17 cellular contexts compared by ENCODE assay signal in the genomic region with DNA sequence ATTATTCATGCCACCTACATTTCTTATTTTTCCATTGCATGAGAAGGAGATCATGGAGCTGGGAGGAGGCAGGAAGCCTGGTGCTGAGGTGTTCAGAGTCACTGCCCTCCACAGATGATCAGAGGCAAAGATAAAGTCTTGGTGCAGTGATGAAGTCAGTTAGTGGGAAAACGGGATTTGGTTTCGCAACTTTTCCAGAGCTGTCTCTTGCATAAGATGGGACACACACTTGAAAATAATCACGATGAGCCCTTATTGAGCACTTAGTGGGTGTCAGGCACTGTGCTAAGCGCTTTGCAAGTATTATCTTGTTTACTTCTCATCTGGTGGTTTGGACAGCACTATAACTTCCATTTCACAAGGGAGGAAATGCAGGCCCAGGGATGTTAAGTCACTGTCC.
DNase-seq lines count a peak whose midpoint lies in the region; ATAC-seq and TF ChIP-seq lines count a peak whose summit lies in the region.
"Had no signal": no experiment of that assay in that cellular context is flagged by ENCODE, and none has a peak within 500 bp of the region (broad histone marks: within the 10 kb centered on the region; RNA-seq: fewer than 3 reads in every experiment).

No MANE protein-coding gene starts in this region.

- TF ChIP-seq POLR2A in adrenal gland (IDR thresholded peaks at IDR 0.05) (no peak), gastrocnemius medialis (IDR thresholded peaks at IDR 0.05) (no peak)

- no peaks in the 10 kb centered on the region for H3K36me3 ChIP-seq in adrenal gland (replicated peaks in 1 of 2)
- H3K36me3 ChIP-seq in gastrocnemius medialis, result no peaks in the 10 kb centered on the region
- H3K36me3 ChIP-seq: neutrophil, spleen had no signal

- TF ChIP-seq CTCF in adrenal gland (IDR thresholded peaks at IDR 0.05) (no peak), fibroblast of villous mesenchyme (IDR thresholded peaks at IDR 0.05; ENCODE audit: insufficient read depth, low read depth, low read length) (no peak), gastrocnemius medialis (IDR thresholded peaks at IDR 0.05 in 4 of 5, conservative IDR thresholded peaks at IDR 0.05 in 1 of 5) (no peak), type B pancreatic cell (conservative IDR thresholded peaks at IDR 0.05) (no peak)

- no peaks in the 10 kb centered on the region for H3K4me1 Mint-ChIP-seq in T-helper 2 cell treated with Interferon-gamma antibody and Interleukin-4, amounts not matched to agents 5 μg/mL and 100 μg/mL, for 36 hours (ENCODE audit: low read depth)
- peaks cover 31% of the 10 kb centered on the region for H3K4me1 Mint-ChIP-seq in type B pancreatic cell (ENCODE audit: unreplicated experiment)

- peak overlapping the region in 4 of 5 donors; percentile 14 to 85 (median 69) for H3K27ac ChIP-seq in adrenal gland
- peak overlapping the region in 1 of 4 donors; percentile 47 for H3K27ac ChIP-seq in gastrocnemius medialis
- H3K27ac ChIP-seq: neutrophil had no signal

- H3K27me3 Mint-ChIP-seq in T-helper 2 cell treated with Interferon-gamma antibody and Interleukin-4, amounts not matched to agents 5 μg/mL and 100 μg/mL, for 36 hours (ENCODE audit: low read depth), result peaks cover 13% of the 10 kb centered on the region
- no peaks in the 10 kb centered on the region for H3K27me3 Mint-ChIP-seq in type B pancreatic cell

- ATAC-seq in gastrocnemius medialis (peak; percentile 66 to 69), GM21737 (IDR thresholded peaks at IDR 0.05; ENCODE audit: unreplicated experiment) (no peak)

- H3K27me3 ChIP-seq in adrenal gland, result no peaks in the 10 kb centered on the region
- H3K27me3 ChIP-seq in gastrocnemius medialis, result no peaks in the 10 kb centered on the region
- H3K27me3 ChIP-seq: spleen had no signal

- DNase-seq in HCEC 1CT (peak; percentile 48), adrenal gland (peak in 4 of 7 donors; percentile 37 to 65 (median 50)), fibroblast of villous mesenchyme (ENCODE audit: low read depth) (peak; percentile 97), gastrocnemius medialis (peak; percentile 16 to 42), dermis blood vessel endothelial cell (no peak), type B pancreatic cell (ENCODE audit: extremely low spot score, unreplicated experiment) (no peak)
- DNase-seq in T-helper 2 cell treated with Interferon-gamma antibody and Interleukin-4, amounts not matched to agents 5 μg/mL and 100 μg/mL, for 36 hours (ENCODE audit: low spot score), result no peak
- DNase-seq: anterior cingulate cortex; CD4-positive, alpha-beta T cell; NCI-H187 treated with DMSO at 0.1 percent for 48 hours; NCI-H526; OCI-M1; spleen had no signal

- H3K4me3 Mint-ChIP-seq in T-helper 2 cell treated with Interferon-gamma antibody and Interleukin-4, amounts not matched to agents 5 μg/mL and 100 μg/mL, for 36 hours, result no peak overlapping the region
- no peak overlapping the region for H3K4me3 Mint-ChIP-seq in type B pancreatic cell
- H3K4me3 Mint-ChIP-seq: CD4-positive, alpha-beta T cell; stimulated activated naive CD8-positive, alpha-beta T cell treated with anti-CD3 and anti-CD28 coated beads, Interleukin-15, Interleukin-2, amounts not matched to agents 100 ng/mL and 50 ng/mL, for 24 hours had no signal

- H3K9me3 ChIP-seq in adrenal gland (replicated peaks in 1 of 3) (no peaks in the 10 kb centered on the region), gastrocnemius medialis (no peaks in the 10 kb centered on the region)
- H3K9me3 ChIP-seq: neutrophil, spleen had no signal

- no peaks in the 10 kb centered on the region for H3K36me3 Mint-ChIP-seq in T-helper 2 cell treated with Interferon-gamma antibody and Interleukin-4, amounts not matched to agents 5 μg/mL and 100 μg/mL, for 36 hours (ENCODE audit: low read depth)
- no peaks in the 10 kb centered on the region for H3K36me3 Mint-ChIP-seq in type B pancreatic cell

- H3K27ac Mint-ChIP-seq in T-helper 2 cell treated with Interferon-gamma antibody and Interleukin-4, amounts not matched to agents 5 μg/mL and 100 μg/mL, for 36 hours, result no peak overlapping the region
- H3K27ac Mint-ChIP-seq in type B pancreatic cell, result no peak overlapping the region
- H3K27ac Mint-ChIP-seq: activated T-helper 2 cell treated with anti-CD3 and anti-CD28 coated beads, Interferon-gamma antibody, Interleukin-2, Interleukin-4, amounts not matched to agents 10 μg/mL and 5 μg/mL and 100 μg/mL, durations not matched to agents 14 hours and 24 hours and 36 hours; CD4-positive, alpha-beta T cell; stimulated activated naive CD8-positive, alpha-beta T cell treated with anti-CD3 and anti-CD28 coated beads, Interleukin-15, Interleukin-2, amounts not matched to agents 100 ng/mL and 50 ng/mL, for 24 hours had no signal

- no peaks in the 10 kb centered on the region for H3K9me3 Mint-ChIP-seq in T-helper 2 cell treated with Interferon-gamma antibody and Interleukin-4, amounts not matched to agents 5 μg/mL and 100 μg/mL, for 36 hours
- H3K9me3 Mint-ChIP-seq in type B pancreatic cell, result no peaks in the 10 kb centered on the region
- H3K9me3 Mint-ChIP-seq: activated T-helper 2 cell treated with anti-CD3 and anti-CD28 coated beads, Interferon-gamma antibody, Interleukin-2, Interleukin-4, amounts not matched to agents 10 μg/mL and 5 μg/mL and 100 μg/mL, durations not matched to agents 14 hours and 24 hours and 36 hours; CD4-positive, alpha-beta T cell; stimulated activated naive CD8-positive, alpha-beta T cell treated with anti-CD3 and anti-CD28 coated beads, Interleukin-15, Interleukin-2, amounts not matched to agents 100 ng/mL and 50 ng/mL, for 24 hours had no signal

- no peak overlapping the region for H3K4me3 ChIP-seq in adrenal gland
- H3K4me3 ChIP-seq in fibroblast of villous mesenchyme (ENCODE audit: low read depth, low read length), result no peak overlapping the region
- no peak overlapping the region for H3K4me3 ChIP-seq in gastrocnemius medialis
- H3K4me3 ChIP-seq: spleen had no signal

- intact Hi-C loops in adrenal gland (cut with DNase I), result no loop called here
- intact Hi-C loops in gastrocnemius medialis (cut with DNase I; ENCODE audit: low total_unique reads), result no loop called here

- in situ Hi-C loops in gastrocnemius medialis (cut with MboI; ENCODE audit: low sequenced_read_pairs in 4 of 4), result loop anchor here in 1 of 4 donors (25.0 kb wide), 1 partner anchor 260 kb away; a partner anchor contains a TSS

- peaks cover 20 to 26% of the 10 kb centered on the region in 2 donors for H3K4me1 ChIP-seq in adrenal gland (replicated peaks in 1 of 2)
- no peaks in the 10 kb centered on the region for H3K4me1 ChIP-seq in gastrocnemius medialis

- 48 to 67% (median 63%) methylated on average over 4 of the region's 4 CpGs for WGBS in adrenal gland, 4 donors

Comparison
In these comparisons a context has a peak if more than half of its experiments do, and no peak if none do; other contexts are left out.
1. DNase-seq: peak in HCEC 1CT (single experiment), adrenal gland (4 of 7), fibroblast of villous mesenchyme (single experiment) and gastrocnemius medialis (2 of 2); none in T-helper 2 cell treated with Interferon-gamma antibody and Interleukin-4, amounts not matched to agents 5 μg/mL and 100 μg/mL, for 36 hours (single experiment), dermis blood vessel endothelial cell (single experiment) and type B pancreatic cell (single experiment).